1 cellular context compared by ENCODE assay signal in genomic region chr11:96238563-96239166, GRCh38.
TF ChIP-seq lines count a peak whose summit lies in the region.

No MANE protein-coding gene starts in this region.

TF ChIP-seq in GM23338, 12 proteins besides CTCF, POLR2A, EP300 and RAD21 (continued from another document):
- TF ChIP-seq EZH2 (IDR thresholded peaks at IDR 0.05; ENCODE audit: low read depth, unreplicated experiment) (no peak), STAT1 (IDR thresholded peaks at IDR 0.05; ENCODE audit: unreplicated experiment) (no peak), REST (IDR thresholded peaks at IDR 0.05; ENCODE audit: unreplicated experiment) (no peak)
